8 cellular contexts compared by ENCODE assay signal in genomic region chr16:1984347-1985225, GRCh38. TPM values are rescaled to one million over a fixed set of nuclear protein-coding genes. Genes with fewer than 3 reads are reported as not detected.
DNase-seq lines count a peak whose midpoint lies in the region; ATAC-seq, FAIRE-seq and TF ChIP-seq lines count a peak whose summit lies in the region.

No MANE protein-coding gene starts in this region.

- H3K27ac Mint-ChIP-seq in activated T-cell treated with anti-CD3 and anti-CD28 coated beads, Interleukin-2, amount 50 U/mL, for 72 hours, result no peak overlapping the region

- no peaks in the 10 kb centered on the region for H3K9me3 Mint-ChIP-seq in activated T-cell treated with anti-CD3 and anti-CD28 coated beads, Interleukin-2, amount 50 U/mL, for 72 hours

- no peaks in the 10 kb centered on the region for H4K20me1 ChIP-seq in smooth muscle cell (ENCODE audit: low read depth)

- peaks cover 19% of the 10 kb centered on the region for H3K4me1 ChIP-seq in smooth muscle cell (ENCODE audit: low read depth)

- H2AFZ ChIP-seq in smooth muscle cell (ENCODE audit: low read depth), result peak overlapping the region; percentile 81

- H3K36me3 ChIP-seq in smooth muscle cell (ENCODE audit: low read depth), result no peaks in the 10 kb centered on the region

- H3K27me3 ChIP-seq in smooth muscle cell (ENCODE audit: low read depth), result peaks cover 53% of the 10 kb centered on the region

- H3K4me3 Mint-ChIP-seq in activated T-cell treated with anti-CD3 and anti-CD28 coated beads, Interleukin-2, amount 50 U/mL, for 72 hours, result peak overlapping the region; percentile 85 to 89

- H3K79me2 ChIP-seq in smooth muscle cell (ENCODE audit: low read depth), result no peaks in the 10 kb centered on the region

- no peak for TF ChIP-seq POLR2A in GM12892 (IDR thresholded peaks at IDR 0.05; ENCODE audit: low read depth, low read length)

- TF ChIP-seq CTCF in smooth muscle cell (IDR thresholded peaks at IDR 0.05; ENCODE audit: borderline replicate concordance, insufficient read depth, poor library complexity, severe bottlenecking), result no peak

- H3K4me2 ChIP-seq in smooth muscle cell, result peak overlapping the region; percentile 99

- H3F3A ChIP-seq in smooth muscle cell (ENCODE audit: low read depth), result peaks cover 7% of the 10 kb centered on the region

- 9% methylated on average over 55 of the region's 58 CpGs for WGBS in smooth muscle cell (ENCODE audit: low lambda C conversion rate)

- FAIRE-seq in GM12892 (lab: Jason Lieb, UNC), result peak; percentile 44

- peak overlapping the region; percentile 84 for H3K9ac ChIP-seq in smooth muscle cell (ENCODE audit: low read depth)

- H3K4me1 Mint-ChIP-seq in activated T-cell treated with anti-CD3 and anti-CD28 coated beads, Interleukin-2, amount 50 U/mL, for 72 hours (ENCODE audit: low read depth), result peaks cover 32% of the 10 kb centered on the region

- ATAC-seq in HG02884 (IDR thresholded peaks at IDR 0.05; ENCODE audit: unreplicated experiment) (peak; percentile 16), HG02571 (IDR thresholded peaks at IDR 0.05; ENCODE audit: unreplicated experiment) (no peak), sciatic nerve (no peak)
- ATAC-seq in activated T-cell treated with anti-CD3 and anti-CD28 coated beads, Interleukin-2, amount 50 U/mL, for 72 hours (replicated peaks in 1 of 2), result peak; percentile 22 to 26

- no peaks in the 10 kb centered on the region for H3K9me3 ChIP-seq in smooth muscle cell (replicated peaks; ENCODE audit: low read depth)

- H3K4me3 ChIP-seq in smooth muscle cell, result peak overlapping the region; percentile 89

- H3K27me3 Mint-ChIP-seq in activated T-cell treated with anti-CD3 and anti-CD28 coated beads, Interleukin-2, amount 50 U/mL, for 72 hours (ENCODE audit: low read depth), result peaks cover 36% of the 10 kb centered on the region

- peak overlapping the region; percentile 13 for H3K27ac ChIP-seq in smooth muscle cell (ENCODE audit: low read depth)

- intact Hi-C loops in sciatic nerve (cut with DNase I), result loop anchor here (5.0 kb wide), 1 partner anchor 728 kb away; no protein-coding TSS in a partner anchor

- DNase-seq in GM12892 (ENCODE audit: insufficient read length) (no peak), hepatic stellate cell (ENCODE audit: low spot score) (peak; percentile 59), smooth muscle cell (lab: John Stamatoyannopoulos, UW; ENCODE audit: unreplicated experiment) (peak; percentile 36), NCI-H1048 (lab: John Stamatoyannopoulos, UW) (no peak), sciatic nerve (ENCODE audit: low spot score) (no peak)
- DNase-seq in activated T-cell treated with anti-CD3 and anti-CD28 coated beads, Interleukin-2, amount 50 U/mL, for 72 hours, result no peak

- peaks cover 2 to 4% of the 10 kb centered on the region in 2 donors for H3K36me3 Mint-ChIP-seq in activated T-cell treated with anti-CD3 and anti-CD28 coated beads, Interleukin-2, amount 50 U/mL, for 72 hours (ENCODE audit: insufficient read depth in 2 of 2)

RNA-seq across cellular contexts. Expression of gene GFER, which starts 0.6 kb away (rescaled TPM):
- 19.1 TPM for polyA plus RNA-seq in GM12892 (2012; ENCODE audit: missing spikeins)
- total RNA-seq in activated T-cell treated with anti-CD3 and anti-CD28 coated beads, Interleukin-2, amount 50 U/mL, for 72 hours, result 10 to 100 TPM; 41.4 to 49.3 TPM
- total RNA-seq in smooth muscle cell, result 12.1 and 15.1 TPM in 2 replicates
- polyA plus RNA-seq in smooth muscle cell, result 33.5 and 41.2 TPM in 2 replicates
- 15.5 TPM for total RNA-seq in sciatic nerve

RNA-seq across cellular contexts. Expression of gene NOXO1, which starts 3.3 kb away (rescaled TPM):
- not detected for polyA plus RNA-seq in GM12892 (2012; ENCODE audit: missing spikeins)
- 1 to 10 TPM in 1 of 2 donors, not detected in 1; 1.8 TPM for total RNA-seq in activated T-cell treated with anti-CD3 and anti-CD28 coated beads, Interleukin-2, amount 50 U/mL, for 72 hours
- 0.13 TPM in 1 of 2 replicates, not detected in the other for total RNA-seq in smooth muscle cell
- 0.35 and 1.7 TPM in 2 replicates for polyA plus RNA-seq in smooth muscle cell
- not detected for total RNA-seq in sciatic nerve

RNA-seq across cellular contexts. Expression of gene SYNGR3, which starts 5.2 kb away (rescaled TPM):
- polyA plus RNA-seq in GM12892 (2012; ENCODE audit: missing spikeins), result 3.3 TPM
- 10 to 100 TPM; 38.6 to 50.9 TPM for total RNA-seq in activated T-cell treated with anti-CD3 and anti-CD28 coated beads, Interleukin-2, amount 50 U/mL, for 72 hours
- total RNA-seq in smooth muscle cell, result 3.0 and 4.4 TPM in 2 replicates
- 8.7 and 16.8 TPM in 2 replicates for polyA plus RNA-seq in smooth muscle cell
- 0.76 TPM for total RNA-seq in sciatic nerve

RNA-seq across cellular contexts. Expression of gene TBL3, which starts 12.7 kb away (rescaled TPM):
- 16.1 TPM for polyA plus RNA-seq in GM12892 (2012; ENCODE audit: missing spikeins)
- 10 to 100 TPM; 22.6 to 24.4 TPM for total RNA-seq in activated T-cell treated with anti-CD3 and anti-CD28 coated beads, Interleukin-2, amount 50 U/mL, for 72 hours
- total RNA-seq in smooth muscle cell, result 25.8 and 28.5 TPM in 2 replicates
- polyA plus RNA-seq in smooth muscle cell, result 62.0 and 81.7 TPM in 2 replicates
- 21.8 TPM for total RNA-seq in sciatic nerve

RNA-seq across cellular contexts. Expression of gene RNF151, which starts 17.9 kb away (rescaled TPM):
- not detected for polyA plus RNA-seq in GM12892 (2012; ENCODE audit: missing spikeins)
- total RNA-seq in activated T-cell treated with anti-CD3 and anti-CD28 coated beads, Interleukin-2, amount 50 U/mL, for 72 hours, result under 1 TPM in 1 of 2 donors, not detected in 1; 0.81 TPM
- total RNA-seq in smooth muscle cell (not detected in 2 replicates), sciatic nerve (not detected)
- polyA plus RNA-seq in smooth muscle cell, result not detected in 2 replicates

Comparison
In these comparisons a context has a peak if more than half of its experiments do, and no peak if none do; other contexts are left out.
1. DNase-seq: peak in hepatic stellate cell (single experiment) and smooth muscle cell (single experiment); none in GM12892 (single experiment), activated T-cell treated with anti-CD3 and anti-CD28 coated beads, Interleukin-2, amount 50 U/mL, for 72 hours (0 of 2), NCI-H1048 (single experiment) and sciatic nerve (single experiment).
2. ATAC-seq: peak in HG02884 (single experiment) and activated T-cell treated with anti-CD3 and anti-CD28 coated beads, Interleukin-2, amount 50 U/mL, for 72 hours (2 of 2); none in HG02571 (single experiment) and sciatic nerve (single experiment).